13 cellular contexts compared by ENCODE assay signal in genomic region chr10:122421054-122421625, GRCh38. TPM values are rescaled to one million over a fixed set of nuclear protein-coding genes. Genes with fewer than 3 reads are reported as not detected.
DNase-seq lines count a peak whose midpoint lies in the region; ATAC-seq and TF ChIP-seq lines count a peak whose summit lies in the region.
"Had no signal": no experiment of that assay in that cellular context is flagged by ENCODE, and none has a peak within 500 bp of the region (broad histone marks: within the 10 kb centered on the region; RNA-seq: fewer than 3 reads in every experiment).

No MANE protein-coding gene starts in this region.

- H3K79me2 ChIP-seq in GM23248 (ENCODE audit: insufficient read depth) (no peaks in the 10 kb centered on the region), PC-9 (ENCODE audit: low read depth) (no peaks in the 10 kb centered on the region)

- CTCF ChIA-PET in naive thymus-derived CD4-positive, alpha-beta T cell (lab: Charles Lee), result interaction anchor here (0.7 to 1.9 kb wide), 2 partner anchors 13 to 77 kb away, joined by 3 to 7 read pairs; no protein-coding TSS in a partner anchor
- CTCF ChIA-PET in PC-9 (lab: Charles Lee), result no interaction called here

- intact Hi-C loops in naive thymus-derived CD4-positive, alpha-beta T cell (cut with micrococcal nuclease), result no loop called here
- intact Hi-C loops in PC-9 (cut with micrococcal nuclease; ENCODE audit: unreplicated experiment), result no loop called here

- H3F3A ChIP-seq in GM23248 (ENCODE audit: insufficient read depth) (peaks cover 40% of the 10 kb centered on the region), PC-9 (ENCODE audit: insufficient read depth, low read depth) (no peaks in the 10 kb centered on the region)

- H4K20me1 ChIP-seq in GM23248 (ENCODE audit: insufficient read depth) (no peaks in the 10 kb centered on the region), PC-9 (ENCODE audit: insufficient read depth) (no peaks in the 10 kb centered on the region)

- POLR2A ChIA-PET in naive thymus-derived CD4-positive, alpha-beta T cell (lab: Charles Lee), result interaction anchor here (2.8 kb wide), 1 partner anchor 46 kb away, joined by 31 read pairs; the partner anchor contains the start of gene PLEKHA1
- POLR2A ChIA-PET in PC-9 (lab: Charles Lee; ENCODE audit: unreplicated experiment), result no interaction called here

- peaks cover 5% of the 10 kb centered on the region for H3K36me3 Mint-ChIP-seq in central memory CD8-positive, alpha-beta T cell (ENCODE audit: insufficient read depth)
- H3K36me3 Mint-ChIP-seq in naive thymus-derived CD4-positive, alpha-beta T cell, result peaks cover 3 to 36% (median 33%) of the 10 kb centered on the region in 5 donors

- H3K4me3 ChIP-seq in AG09309 (ENCODE audit: control insufficient read depth, low read depth, low read length) (no peak overlapping the region), GM23248 (peak overlapping the region; percentile 17; the same call in 1 of the 2 replicates), PC-9 (no peak overlapping the region)
- H3K4me3 ChIP-seq in naive thymus-derived CD4-positive, alpha-beta T cell (ENCODE audit: low read length), result no peak overlapping the region
- H3K4me3 ChIP-seq: coronary artery, esophagus squamous epithelium, thoracic aorta had no signal

- H3K27me3 Mint-ChIP-seq in central memory CD8-positive, alpha-beta T cell, result no peaks in the 10 kb centered on the region
- H3K27me3 Mint-ChIP-seq in naive thymus-derived CD4-positive, alpha-beta T cell, result no peaks in the 10 kb centered on the region

- peak overlapping the region; percentile 32 for H3K4me3 Mint-ChIP-seq in central memory CD8-positive, alpha-beta T cell
- peak overlapping the region in 8 of 10 donors; percentile 6 to 74 (median 58) for H3K4me3 Mint-ChIP-seq in naive thymus-derived CD4-positive, alpha-beta T cell

- H3K4me1 Mint-ChIP-seq in central memory CD8-positive, alpha-beta T cell, result peaks cover 60% of the 10 kb centered on the region
- peaks cover 35 to 88% (median 77%) of the 10 kb centered on the region in 7 donors for H3K4me1 Mint-ChIP-seq in naive thymus-derived CD4-positive, alpha-beta T cell

- no TSS peak for BruUV-seq in PC-9 (replicated peaks; lab: Mats Ljungman, UMichigan)

- no peaks in the 10 kb centered on the region for H3K9me2 ChIP-seq in GM23248 (ENCODE audit: insufficient read depth)
- no peaks in the 10 kb centered on the region for H3K9me2 ChIP-seq in PC-9 (ENCODE audit: insufficient read depth)

- peaks cover 53% of the 10 kb centered on the region for H3K4me1 ChIP-seq in GM23248 (ENCODE audit: insufficient read depth)
- H3K4me1 ChIP-seq in naive thymus-derived CD4-positive, alpha-beta T cell (ENCODE audit: control insufficient read depth in 2 of 2, insufficient read depth in 2 of 2, low read length in 2 of 2), result peaks cover 56 to 67% of the 10 kb centered on the region in 2 donors
- H3K4me1 ChIP-seq in PC-9 (replicated peaks; ENCODE audit: insufficient read depth), result no peaks in the 10 kb centered on the region

- H3K27ac ChIP-seq in GM23248, result peak overlapping the region; percentile 72
- peak overlapping the region; percentile 54 for H3K27ac ChIP-seq in naive thymus-derived CD4-positive, alpha-beta T cell (ENCODE audit: low read depth, low read length)
- no peak overlapping the region for H3K27ac ChIP-seq in PC-9
- H3K27ac ChIP-seq: coronary artery, neutrophil had no signal

- ATAC-seq in central memory CD8-positive, alpha-beta T cell (replicated peaks; ENCODE audit: extremely low read depth, poor library complexity, severe bottlenecking), result no peak
- ATAC-seq in naive thymus-derived CD4-positive, alpha-beta T cell, result no peak
- ATAC-seq in HG03175 (IDR thresholded peaks at IDR 0.05; ENCODE audit: unreplicated experiment) (no peak), GM21390 (IDR thresholded peaks at IDR 0.05; ENCODE audit: unreplicated experiment) (no peak)

- peak overlapping the region; percentile 87 for H3K27ac Mint-ChIP-seq in central memory CD8-positive, alpha-beta T cell (ENCODE audit: low read depth)
- H3K27ac Mint-ChIP-seq in naive thymus-derived CD4-positive, alpha-beta T cell, result peak overlapping the region in 8 of 9 donors; percentile 65 to 94 (median 86)

- peaks cover 9% of the 10 kb centered on the region for H3K36me3 ChIP-seq in GM23248 (ENCODE audit: low read depth)
- peaks cover 0 to 5% (median 0%) of the 10 kb centered on the region in 3 experiments for H3K36me3 ChIP-seq in naive thymus-derived CD4-positive, alpha-beta T cell (ENCODE audit: control insufficient read depth in 2 of 3, insufficient read depth in 3 of 3, low read length in 3 of 3)
- H3K36me3 ChIP-seq in PC-9 (ENCODE audit: low read depth), result no peaks in the 10 kb centered on the region
- H3K36me3 ChIP-seq: neutrophil had no signal

- no peaks in the 10 kb centered on the region for H3K27me3 ChIP-seq in GM23248 (replicated peaks; ENCODE audit: insufficient read depth)
- no peaks in the 10 kb centered on the region for H3K27me3 ChIP-seq in naive thymus-derived CD4-positive, alpha-beta T cell (ENCODE audit: control insufficient read depth in 2 of 2, insufficient read depth in 2 of 2, low read length in 2 of 2)
- no peaks in the 10 kb centered on the region for H3K27me3 ChIP-seq in PC-9 (ENCODE audit: insufficient read depth, low read depth)
- H3K27me3 ChIP-seq: esophagus squamous epithelium, neutrophil had no signal

- in situ Hi-C loops in GM23248 (cut with MboI), result no loop called here

- 24 to 29% methylated on average over 3 of the region's 3 CpGs for WGBS in GM23248 (ENCODE audit: low coverage in 1 of 2, low lambda C conversion rate in 2 of 2, missing lambda C conversion rate in 2 of 2), 2 experiments

- H2AFZ ChIP-seq in GM23248, result no peak overlapping the region
- H2AFZ ChIP-seq in PC-9, result no peak overlapping the region

- DNase-seq in AG09309 (ENCODE audit: low read depth) (peak; percentile 37), GM23248 (peak; percentile 28), PC-9 (no peak), medulla oblongata (ENCODE audit: extremely low spot score) (no peak)
- no peak for DNase-seq in central memory CD8-positive, alpha-beta T cell (ENCODE audit: low spot score in 2 of 2)
- peak in 2 of 9 donors; percentile 22 to 24 for DNase-seq in naive thymus-derived CD4-positive, alpha-beta T cell
- DNase-seq: esophagus squamous epithelium had no signal

- no peak for TF ChIP-seq CTCF in AG09309 (IDR thresholded peaks at IDR 0.05; ENCODE audit: control insufficient read depth, insufficient read depth, low read depth, low read length, missing control alignments)
- no peak for TF ChIP-seq CTCF in PC-9 (conservative IDR thresholded peaks at IDR 0.05)

- H3K4me2 ChIP-seq in GM23248 (ENCODE audit: unreplicated experiment), result peak overlapping the region; percentile 64
- no peak overlapping the region for H3K4me2 ChIP-seq in PC-9

- no peak overlapping the region; the same call in 1 of the 2 replicates for H3K9ac ChIP-seq in GM23248

- no peaks in the 10 kb centered on the region for H3K9me3 Mint-ChIP-seq in central memory CD8-positive, alpha-beta T cell
- peaks cover 0 to 5% (median 0%) of the 10 kb centered on the region in 11 donors for H3K9me3 Mint-ChIP-seq in naive thymus-derived CD4-positive, alpha-beta T cell

- H3K9me3 ChIP-seq in GM23248 (ENCODE audit: low read depth), result no peaks in the 10 kb centered on the region
- H3K9me3 ChIP-seq in naive thymus-derived CD4-positive, alpha-beta T cell (ENCODE audit: control insufficient read depth in 2 of 3, low read length in 3 of 3), result no peaks in the 10 kb centered on the region
- no peaks in the 10 kb centered on the region for H3K9me3 ChIP-seq in PC-9 (ENCODE audit: insufficient read depth, low read depth)
- H3K9me3 ChIP-seq: esophagus squamous epithelium, neutrophil, thoracic aorta had no signal

RNA-seq across cellular contexts. Expression of gene ARMS2, which starts 33.3 kb away (rescaled TPM):
- not detected in 2 replicates for total RNA-seq in GM23248 (2014; rRNA removed; shearing (Covaris generic))
- polyA plus RNA-seq in GM23248 (2016; fragmentation: Nextera tagmentation; extraction: Ambion mirVana), result not detected in 2 replicates
- total RNA-seq in naive thymus-derived CD4-positive, alpha-beta T cell, result not detected
- not detected for polyA plus RNA-seq in naive thymus-derived CD4-positive, alpha-beta T cell
- not detected in 2 replicates for total RNA-seq in PC-9 (2021)
- total RNA-seq: esophagus squamous epithelium, thoracic aorta had no signal
- polyA plus RNA-seq: liver had no signal

RNA-seq across cellular contexts. Expression of gene HTRA1, which starts 40.2 kb away (rescaled TPM):
- 395 and 405 TPM in 2 replicates for total RNA-seq in GM23248 (2014; rRNA removed; shearing (Covaris generic))
- 220 and 303 TPM in 2 replicates for polyA plus RNA-seq in GM23248 (2016; fragmentation: Nextera tagmentation; extraction: Ambion mirVana)
- under 1 TPM in 4 of 5 experiments, not detected in 1; 0.22 to 0.64 (median 0.40) TPM for total RNA-seq in naive thymus-derived CD4-positive, alpha-beta T cell
- polyA plus RNA-seq in naive thymus-derived CD4-positive, alpha-beta T cell, result not detected
- total RNA-seq in PC-9 (2021), result 14.9 and 18.0 TPM in 2 replicates

RNA-seq across cellular contexts. Expression of gene PLEKHA1, which starts 46.6 kb away (rescaled TPM):
- 28.7 and 31.4 TPM in 2 replicates for total RNA-seq in GM23248 (2014; rRNA removed; shearing (Covaris generic))
- polyA plus RNA-seq in GM23248 (2016; fragmentation: Nextera tagmentation; extraction: Ambion mirVana), result 39.0 and 41.0 TPM in 2 replicates
- 10 to 100 TPM in 4 of 5 experiments, 1 to 10 TPM in 1; 5.9 to 90.1 (median 39.2) TPM for total RNA-seq in naive thymus-derived CD4-positive, alpha-beta T cell
- 100 to 1,000 TPM in 1 of 2 donors, 10 to 100 TPM in 1; 90.4 to 100 TPM for polyA plus RNA-seq in naive thymus-derived CD4-positive, alpha-beta T cell
- total RNA-seq in PC-9 (2021), result 33.8 and 39.9 TPM in 2 replicates

Comparison
In these comparisons a context has a peak if more than half of its experiments do, and no peak if none do; other contexts are left out.
1. DNase-seq: peak in AG09309 (single experiment) and GM23248 (single experiment); none in central memory CD8-positive, alpha-beta T cell (0 of 2), PC-9 (0 of 2) and medulla oblongata (single experiment).
2. RNA of gene HTRA1, which starts 40.2 kb away (total RNA-seq): 395 to 405 TPM in GM23248; 14.9 to 18.0 TPM in PC-9 and 0.22 to 0.64 TPM in naive thymus-derived CD4-positive, alpha-beta T cell; every median in the first group is over 10 times any median in the second.